Comparison of ENCODE assay signal across 18 cellular contexts in the genomic region with DNA sequence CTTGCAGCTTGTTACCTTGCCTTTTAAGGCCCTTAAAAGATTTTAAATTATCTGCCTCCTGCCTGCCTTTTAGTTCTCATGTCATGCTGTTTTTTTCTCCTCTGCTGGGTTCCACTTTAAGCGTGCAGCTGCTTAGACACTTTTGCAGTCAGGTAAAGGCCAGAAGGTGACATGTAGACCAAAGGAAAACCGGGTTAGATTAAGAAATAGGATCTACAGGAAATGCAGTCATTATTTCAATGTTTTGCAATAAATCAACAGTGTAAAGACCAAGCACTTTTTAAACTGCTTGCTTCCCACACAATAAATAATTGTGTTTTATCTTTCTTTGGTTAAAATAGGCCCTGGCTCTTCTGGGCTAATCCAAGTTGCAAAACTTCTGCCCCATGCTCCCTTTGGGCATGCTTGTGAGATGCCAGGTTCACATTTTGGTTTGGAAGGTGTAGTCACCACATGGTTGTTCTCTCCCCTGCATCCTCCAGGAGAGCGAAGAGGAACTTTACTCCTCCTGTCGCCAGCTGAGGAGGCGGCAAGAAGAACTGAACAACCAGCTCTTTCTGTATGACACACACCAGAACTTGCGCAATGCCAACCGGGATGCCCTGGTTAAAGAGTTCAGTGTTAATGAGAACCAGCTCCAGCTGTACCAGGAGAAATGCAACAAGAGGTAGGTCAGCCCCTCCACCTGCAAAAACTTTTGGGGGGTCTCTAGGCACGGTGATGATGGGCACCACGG. TPM values are rescaled to one million over a fixed set of nuclear protein-coding genes. Genes with fewer than 3 reads are reported as not detected.
DNase-seq lines count a peak whose midpoint lies in the region; ATAC-seq, FAIRE-seq and TF ChIP-seq lines count a peak whose summit lies in the region.
"Had no signal": no experiment of that assay in that cellular context is flagged by ENCODE, and none has a peak within 500 bp of the region (broad histone marks: within the 10 kb centered on the region; RNA-seq: fewer than 3 reads in every experiment).

No MANE protein-coding gene starts in this region.

- H2AFZ ChIP-seq in MM.1S (ENCODE audit: low read length), result no peak overlapping the region

- no peaks in the 10 kb centered on the region for H3K79me2 ChIP-seq in MM.1S (ENCODE audit: low read length)

- no peaks in the 10 kb centered on the region for H3K36me3 ChIP-seq in bronchial epithelial cell (ENCODE audit: control insufficient read depth, insufficient read depth, low read length)
- H3K36me3 ChIP-seq in lung (ENCODE audit: control insufficient read depth in 2 of 2, insufficient read depth in 2 of 2, low read length in 2 of 2), result peaks cover 0 to 9% of the 10 kb centered on the region in 2 donors
- H3K36me3 ChIP-seq in MM.1S (replicated peaks; ENCODE audit: insufficient read depth, low read length), result no peaks in the 10 kb centered on the region

- no peaks in the 10 kb centered on the region for H3K36me3 Mint-ChIP-seq in Calu3 (ENCODE audit: insufficient read depth, unreplicated experiment)

- intact Hi-C loops in Calu3 (cut with micrococcal nuclease; ENCODE audit: unreplicated experiment), result no loop called here

- H3K9ac ChIP-seq in MM.1S (ENCODE audit: low read length), result no peak overlapping the region

- H3K4me1 Mint-ChIP-seq in Calu3 (ENCODE audit: low read depth, unreplicated experiment), result no peaks in the 10 kb centered on the region
- H3K4me1 Mint-ChIP-seq: activated CD4-positive, alpha-beta memory T cell treated with anti-CD3 and anti-CD28 coated beads, Interleukin-2, amount 10 ng/mL, durations not matched to agents 7 days and 5 days had no signal

- DNase-seq in Calu3 (peak; percentile 17), LHCN-M2 (ENCODE audit: low read depth) (peak; percentile 14), bronchial epithelial cell (ENCODE audit: low read depth) (peak; percentile 64), lung (ENCODE audit: low spot score) (peak; percentile 42), mesenteric fat pad (ENCODE audit: low spot score) (no peak), MM.1S (no peak)
- DNase-seq in activated CD8-positive, alpha-beta memory T cell treated with anti-CD3 and anti-CD28 coated beads for 24 hours, result no peak
- DNase-seq: activated CD4-positive, alpha-beta memory T cell treated with anti-CD3 and anti-CD28 coated beads, Interleukin-2, amount 10 ng/mL, durations not matched to agents 7 days and 5 days; H9; NCI-H1092 treated with DMSO at 0.1 percent for 48 hours; NCI-H526 treated with DMSO at 0.1 percent for 48 hours; small intestine; stomach had no signal

- no peaks in the 10 kb centered on the region for H3F3A ChIP-seq in MM.1S (ENCODE audit: insufficient read depth, low read length)

- H3K9me2 ChIP-seq in MM.1S (replicated peaks; ENCODE audit: insufficient read depth, low read length), result no peaks in the 10 kb centered on the region

- no peak overlapping the region for H3K27ac Mint-ChIP-seq in Calu3 (ENCODE audit: unreplicated experiment)
- H3K27ac Mint-ChIP-seq: activated CD4-positive, alpha-beta memory T cell treated with anti-CD3 and anti-CD28 coated beads, Interleukin-2, amount 10 ng/mL, durations not matched to agents 7 days and 5 days; activated T-helper 2 cell treated with anti-CD3 and anti-CD28 coated beads, Interferon-gamma antibody, Interleukin-2, Interleukin-4, amounts not matched to agents 10 μg/mL and 5 μg/mL and 100 μg/mL, durations not matched to agents 14 hours and 24 hours and 36 hours; H9 had no signal

- no peaks in the 10 kb centered on the region for H4K20me1 ChIP-seq in MM.1S (ENCODE audit: insufficient read depth, low read length)

- H3K9me3 Mint-ChIP-seq in Calu3 (ENCODE audit: low read depth, unreplicated experiment), result no peaks in the 10 kb centered on the region

- H3K4me2 ChIP-seq in MM.1S (ENCODE audit: low read depth, low read length), result no peak overlapping the region

- H3K4me3 Mint-ChIP-seq in Calu3 (ENCODE audit: low read depth, unreplicated experiment), result no peak overlapping the region
- H3K4me3 Mint-ChIP-seq: activated CD4-positive, alpha-beta memory T cell treated with anti-CD3 and anti-CD28 coated beads, Interleukin-2, amount 10 ng/mL, durations not matched to agents 7 days and 5 days; H9 had no signal

- H3K4me3 ChIP-seq in bronchial epithelial cell (ENCODE audit: low read depth, low read length), result no peak overlapping the region
- H3K4me3 ChIP-seq in lung, result no peak overlapping the region
- H3K4me3 ChIP-seq in MM.1S (ENCODE audit: low read length), result no peak overlapping the region
- H3K4me3 ChIP-seq: stomach had no signal

- FAIRE-seq in bronchial epithelial cell (lab: Jason Lieb, UNC), result no peak
- FAIRE-seq: small intestine, TTC549 had no signal

- H3K9me3 ChIP-seq in lung (ENCODE audit: control insufficient read depth in 2 of 2, insufficient read depth in 1 of 2, low read length in 1 of 2) (no peaks in the 10 kb centered on the region), MM.1S (replicated peaks; ENCODE audit: insufficient read depth, low read length) (no peaks in the 10 kb centered on the region)

- CTCF ChIA-PET in Calu3 (lab: Charles Lee), result no interaction called here

- ATAC-seq in lung (ENCODE audit: insufficient read depth, low FRiP score), result no peak
- no peak for ATAC-seq in GM18867 (IDR thresholded peaks at IDR 0.05; ENCODE audit: unreplicated experiment)

- WGBS in lung, 2 donors, result 56 to 71% methylated on average over 9 of the region's 9 CpGs

- BruUV-seq in Calu3 (replicated peaks; lab: Mats Ljungman, UMichigan), result no TSS peak

- H3K4me1 ChIP-seq in lung (ENCODE audit: control insufficient read depth in 2 of 2, insufficient read depth in 2 of 2, low read length in 2 of 2) (no peaks in the 10 kb centered on the region), MM.1S (ENCODE audit: low read length) (no peaks in the 10 kb centered on the region)
- H3K4me1 ChIP-seq: stomach had no signal

- TF ChIP-seq CTCF in Calu3 (IDR thresholded peaks at IDR 0.05; ENCODE audit: unreplicated experiment) (no peak), bronchial epithelial cell (IDR thresholded peaks at IDR 0.05; ENCODE audit: insufficient read depth, low read length, severe bottlenecking) (no peak), lung (IDR thresholded peaks at IDR 0.05; ENCODE audit: control extremely low read depth, extremely low read depth) (no peak), MM.1S (IDR thresholded peaks at IDR 0.05; ENCODE audit: low read length) (no peak)

- H3K27ac ChIP-seq in lung (ENCODE audit: low read depth in 1 of 2, low read length in 1 of 2) (no peak overlapping the region), MM.1S (ENCODE audit: low read length) (no peak overlapping the region)
- H3K27ac ChIP-seq: C4-2B, stomach had no signal

- H3K27me3 ChIP-seq in bronchial epithelial cell (ENCODE audit: control insufficient read depth, insufficient read depth, low read length) (no peaks in the 10 kb centered on the region), lung (ENCODE audit: control insufficient read depth, insufficient read depth) (no peaks in the 10 kb centered on the region), MM.1S (replicated peaks; ENCODE audit: insufficient read depth, low read length) (no peaks in the 10 kb centered on the region)
- H3K27me3 ChIP-seq: stomach had no signal

- peaks cover 35% of the 10 kb centered on the region for H3K27me3 Mint-ChIP-seq in Calu3 (ENCODE audit: unreplicated experiment)
- H3K27me3 Mint-ChIP-seq: activated CD4-positive, alpha-beta memory T cell treated with anti-CD3 and anti-CD28 coated beads, Interleukin-2, amount 10 ng/mL, durations not matched to agents 7 days and 5 days had no signal

RNA-seq across cellular contexts. Expression of a gene that starts 54.9 kb away (rescaled TPM):
- total RNA-seq in Calu3 (2022) (33.0 and 34.3 TPM in 2 replicates), LHCN-M2 (2014; rRNA removed) (0.38 and 0.80 TPM in 2 replicates), bronchial epithelial cell (23.2 and 29.1 TPM in 2 replicates), lung (1 to 10 TPM; 5.7 to 9.5 TPM), mesenteric fat pad (0.77 TPM)
- 2.7 TPM for polyA plus RNA-seq in LHCN-M2 (2012)
- 1 to 10 TPM; 1.2 to 2.3 TPM for polyA plus RNA-seq in lung
- total RNA-seq: G401, H9 had no signal

Comparison
In these comparisons a context has a peak if more than half of its experiments do, and no peak if none do; other contexts are left out.
1. DNase-seq: peak in Calu3 (single experiment), LHCN-M2 (single experiment), bronchial epithelial cell (single experiment) and lung (single experiment); none in mesenteric fat pad (single experiment), activated CD8-positive, alpha-beta memory T cell treated with anti-CD3 and anti-CD28 coated beads for 24 hours (single experiment) and MM.1S (single experiment).